In genomic region chr2:74440378-74441110, GRCh38 we compare ENCODE assay signal across 8 cellular contexts. TPM values are rescaled to one million over a fixed set of nuclear protein-coding genes. Genes with fewer than 3 reads are reported as not detected.
DNase-seq lines count a peak whose midpoint lies in the region; ATAC-seq and TF ChIP-seq lines count a peak whose summit lies in the region.

No MANE protein-coding gene starts in this region.

- TF ChIP-seq EP300 in transverse colon (IDR thresholded peaks at IDR 0.05; ENCODE audit: low read depth): no peak

- TF ChIP-seq POLR2A in transverse colon (IDR thresholded peaks at IDR 0.05): peak; percentile 59

- H3K9me3 ChIP-seq in transverse colon: no peaks in the 10 kb centered on the region

- H3K36me3 Mint-ChIP-seq in naive B cell: no peaks in the 10 kb centered on the region

- intact Hi-C loops in transverse colon (cut with DNase I; ENCODE audit: low total_unique reads): no loop called here

- 14 to 20% methylated on average over 6 to 42 of the region's 43 CpGs for WGBS in transverse colon (ENCODE audit: low coverage in 1 of 2), 2 donors

- no peaks in the 10 kb centered on the region for H3K36me3 ChIP-seq in transverse colon

- H3K9me3 Mint-ChIP-seq in naive B cell: no peaks in the 10 kb centered on the region

- peak overlapping the region; percentile 88 to 93 (median 91) for H3K27ac ChIP-seq in transverse colon

- H3K4me3 Mint-ChIP-seq in naive B cell: peak overlapping the region; percentile 52 to 88 (median 82)

- peaks cover 24 to 43% (median 40%) of the 10 kb centered on the region in 3 donors for H3K4me1 Mint-ChIP-seq in naive B cell

- H3K4me1 ChIP-seq in transverse colon: peaks cover 11 to 52% (median 16%) of the 10 kb centered on the region in 4 donors

- H3K27ac Mint-ChIP-seq in naive B cell: peak overlapping the region in 2 of 6 donors; percentile 61 to 85

- H3K27me3 ChIP-seq in transverse colon: peaks cover 9% of the 10 kb centered on the region

- in situ Hi-C loops in transverse colon (cut with MboI; ENCODE audit: low pct_ligation_motif_present in 1 of 4, low pct_unique_long_range_greater_than_20kb in 1 of 4, low sequenced_read_pairs in 3 of 4): no loop called here

- peaks cover 16 to 36% (median 18%) of the 10 kb centered on the region in 3 donors for H3K27me3 Mint-ChIP-seq in naive B cell

- ATAC-seq in GM19351 (IDR thresholded peaks at IDR 0.05; ENCODE audit: unreplicated experiment): peak; percentile 93
- ATAC-seq in HG03354 (IDR thresholded peaks at IDR 0.05; ENCODE audit: poor library complexity, severe bottlenecking, unreplicated experiment): peak; percentile 89
- peak; percentile 89 for ATAC-seq in naive B cell (ENCODE audit: low read depth in 2 of 2)

- peak overlapping the region; percentile 20 to 58 (median 46) for H3K4me3 ChIP-seq in transverse colon

- peak; percentile 30 to 76 (median 40) for TF ChIP-seq CTCF in transverse colon (IDR thresholded peaks at IDR 0.05)

- DNase-seq in DMS 273 (lab: John Stamatoyannopoulos, UW; ENCODE audit: unreplicated experiment) (peak; percentile 89), NCI-H748 treated with DMSO at 0.1 percent for 48 hours (lab: John Stamatoyannopoulos, UW) (peak; percentile 34), fibroblast of peridontal ligament (ENCODE audit: extremely low read depth) (peak; percentile 69), naive B cell (peak; percentile 62), transverse colon (peak; percentile 89)
- peak; percentile 67 to 75 for DNase-seq in activated T-cell treated with anti-CD3 and anti-CD28 coated beads, Interleukin-2, amount 50 U/mL, for 48 hours

RNA-seq across cellular contexts. Expression of gene RTKN, which starts 1.2 kb away (rescaled TPM):
- polyA plus RNA-seq in naive B cell (ENCODE audit: low read depth in 6 of 6): 1 to 10 TPM in 4 of 6 donors, under 1 TPM in 1, not detected in 1; 0.97 to 2.1 (median 1.7) TPM
- total RNA-seq in transverse colon: 10 to 100 TPM; 29.7 to 46.4 (median 41.9) TPM

RNA-seq across cellular contexts. Expression of gene INO80B, which starts 14.3 kb away (rescaled TPM):
- polyA plus RNA-seq in naive B cell (ENCODE audit: low read depth in 6 of 6): 10 to 100 TPM in 2 of 6 donors, 1 to 10 TPM in 4; 5.5 to 16.5 (median 8.3) TPM
- 10 to 100 TPM; 12.9 to 53.9 (median 34.5) TPM for total RNA-seq in transverse colon

RNA-seq across cellular contexts. Expression of gene WBP1, which starts 17.7 kb away (rescaled TPM):
- polyA plus RNA-seq in naive B cell (ENCODE audit: low read depth in 6 of 6): 10 to 100 TPM; 30.0 to 46.1 (median 41.3) TPM
- 100 to 1,000 TPM in 1 of 4 donors, 10 to 100 TPM in 3; 59.5 to 101 (median 62.7) TPM for total RNA-seq in transverse colon

RNA-seq across cellular contexts. Expression of gene WDR54, which starts 19.0 kb away (rescaled TPM):
- 10 to 100 TPM; 40.8 to 79.4 (median 47.8) TPM for polyA plus RNA-seq in naive B cell (ENCODE audit: low read depth in 6 of 6)
- 1 to 10 TPM in 2 of 4 donors, not detected in 2; 2.3 to 7.0 TPM for total RNA-seq in transverse colon

RNA-seq across cellular contexts. Expression of gene C2orf81, which starts 19.1 kb away (rescaled TPM):
- polyA plus RNA-seq in naive B cell (ENCODE audit: low read depth in 6 of 6): 1 to 10 TPM; 3.7 to 8.8 (median 7.6) TPM
- 1 to 10 TPM in 1 of 4 donors, under 1 TPM in 1, not detected in 2; 0.82 to 1.3 TPM for total RNA-seq in transverse colon

Comparison
In these comparisons a context has a peak if more than half of its experiments do, and no peak if none do; other contexts are left out.
1. Peak in every context shown above with its lines: DNase-seq, ATAC-seq, H3K4me3 ChIP-seq and H3K27ac ChIP-seq.
2. DNase-seq: peak in every context shown above with its lines; median percentile 89 in DMS 273; 89 in transverse colon; 71 in activated T-cell treated with anti-CD3 and anti-CD28 coated beads, Interleukin-2, amount 50 U/mL, for 48 hours; 69 in fibroblast of peridontal ligament; 62 in naive B cell; 34 in NCI-H748 treated with DMSO at 0.1 percent for 48 hours.